In genomic region chr5:163463063-163463435, GRCh38 we compare ENCODE assay signal across 10 cellular contexts. TPM values are rescaled to one million over a fixed set of nuclear protein-coding genes. Genes with fewer than 3 reads are reported as not detected.
A peak's percentile ranks its signal among the peaks of the same experiment; 100 is the strongest.
DNase-seq lines count a peak whose midpoint lies in the region; ATAC-seq, FAIRE-seq and TF ChIP-seq lines count a peak whose summit lies in the region.
"Had no signal": no experiment of that assay in that cellular context is flagged by ENCODE, and none has a peak within 500 bp of the region (broad histone marks: within the 10 kb centered on the region; RNA-seq: fewer than 3 reads in every experiment).

No MANE protein-coding gene starts in this region.

- TF ChIP-seq CTCF in A673 (conservative IDR thresholded peaks at IDR 0.05; ENCODE audit: low read depth, low read length) (no peak), HCT116 (IDR thresholded peaks at IDR 0.05 in 2 of 3, conservative IDR thresholded peaks at IDR 0.05 in 1 of 3; ENCODE audit: borderline replicate concordance in 1 of 3, insufficient read depth in 1 of 3, low read depth in 2 of 3, low read length in 2 of 3) (no peak), astrocyte (IDR thresholded peaks at IDR 0.05; ENCODE audit: insufficient read depth, low read depth, low read length) (no peak), WERI-Rb-1 (IDR thresholded peaks at IDR 0.05; ENCODE audit: low read depth, low read length) (no peak)

- peak; percentile 7 for DNase-seq in A673 (ENCODE audit: low spot score)
- no peak for DNase-seq in HCT116 (ENCODE audit: low read depth, low spot score)
- no peak for DNase-seq in astrocyte (ENCODE audit: low read depth)
- no peak for DNase-seq in left ventricle myocardium superior
- no peak for DNase-seq in WERI-Rb-1
- no peak for DNase-seq in MG63
- DNase-seq: activated CD8-positive, alpha-beta memory T cell treated with anti-CD3 and anti-CD28 coated beads, Interleukin-2, amount 50 U/mL, for 4 hours; CD8-positive, alpha-beta T cell; NCI-H187 treated with DMSO at 0.1 percent for 48 hours had no signal

- ATAC-seq in HCT116, result no peak
- no peak for ATAC-seq in left ventricle myocardium superior
- ATAC-seq: CD8-positive, alpha-beta T cell had no signal

- H3K9ac ChIP-seq in HCT116 (ENCODE audit: low read length) (no peak overlapping the region), astrocyte (ENCODE audit: low read length) (peak overlapping the region; percentile 87)

- no peaks in the 10 kb centered on the region for H3K27me3 ChIP-seq in A673 (replicated peaks; ENCODE audit: insufficient read depth, low read depth, low read length, poor library complexity)
- H3K27me3 ChIP-seq in HCT116 (ENCODE audit: insufficient read depth, low read length), result no peaks in the 10 kb centered on the region
- no peaks in the 10 kb centered on the region for H3K27me3 ChIP-seq in astrocyte (ENCODE audit: insufficient read depth, low read length)
- H3K27me3 ChIP-seq in WERI-Rb-1 (ENCODE audit: insufficient read depth, low read depth, severe bottlenecking), result no peaks in the 10 kb centered on the region
- H3K27me3 ChIP-seq in MG63, result no peaks in the 10 kb centered on the region

- TF ChIP-seq RAD21 in HCT116 (IDR thresholded peaks at IDR 0.05; ENCODE audit: low read depth), result no peak

- peaks cover 89% of the 10 kb centered on the region for H3K79me2 ChIP-seq in HCT116 (ENCODE audit: insufficient read depth, low read length)
- peaks cover 36% of the 10 kb centered on the region for H3K79me2 ChIP-seq in astrocyte (ENCODE audit: insufficient read depth, low read length)

- H3K4me1 Mint-ChIP-seq in astrocyte (ENCODE audit: low read depth, unreplicated experiment), result no peaks in the 10 kb centered on the region

- POLR2A ChIA-PET in A673 (lab: Charles Lee; ENCODE audit: low non-redundant PET), result no interaction called here
- POLR2A ChIA-PET in HCT116 (lab: Charles Lee), result interaction anchor here (0.7 kb wide), 1 partner anchor 26 kb away, joined by 3 read pairs; the partner anchor contains the start of gene CCNG1

- peaks cover 35% of the 10 kb centered on the region for H3K4me1 ChIP-seq in A673 (ENCODE audit: insufficient read depth, low read length, poor library complexity, severe bottlenecking)
- H3K4me1 ChIP-seq in HCT116 (ENCODE audit: control insufficient read depth in 1 of 2, insufficient read depth in 2 of 2, low read length in 2 of 2), result peaks cover 7 to 22% of the 10 kb centered on the region in 2 experiments; a peak in 3 of 4 replicates
- H3K4me1 ChIP-seq in astrocyte (ENCODE audit: insufficient read depth, low read length), result peaks cover 6% of the 10 kb centered on the region

- CTCF ChIA-PET in A673 (lab: Charles Lee) (no interaction called here), HCT116 (lab: Charles Lee) (no interaction called here)

- H3K27ac ChIP-seq in A673 (ENCODE audit: low read depth, low read length, poor library complexity, severe bottlenecking) (peak overlapping the region; percentile 98), HCT116 (ENCODE audit: low read depth, low read length) (no peak overlapping the region), astrocyte (ENCODE audit: low read depth, low read length) (no peak overlapping the region), WERI-Rb-1 (no peak overlapping the region)
- H3K27ac ChIP-seq: thoracic aorta had no signal

- H3K4me2 ChIP-seq in HCT116 (ENCODE audit: low read length), result peak overlapping the region; percentile 77; the same call in 1 of the 2 replicates
- H3K4me2 ChIP-seq in astrocyte (ENCODE audit: low read length), result peak overlapping the region; percentile 89

- BruUV-seq in A673 (replicated peaks; lab: Mats Ljungman, UMichigan) (no TSS peak), HCT116 (replicated peaks; lab: Mats Ljungman, UMichigan) (no TSS peak)

- H2AFZ ChIP-seq in HCT116 (ENCODE audit: low read depth, low read length, poor library complexity, severe bottlenecking), result no peak overlapping the region
- peak overlapping the region; percentile 48 for H2AFZ ChIP-seq in astrocyte (ENCODE audit: low read depth, low read length)

- H4K20me1 ChIP-seq in HCT116 (ENCODE audit: insufficient read depth), result no peaks in the 10 kb centered on the region
- H4K20me1 ChIP-seq in astrocyte (ENCODE audit: insufficient read depth, low read length), result no peaks in the 10 kb centered on the region

- H3K9me2 ChIP-seq in HCT116 (ENCODE audit: insufficient read depth), result no peaks in the 10 kb centered on the region

- H3K4me3 Mint-ChIP-seq in astrocyte (ENCODE audit: unreplicated experiment), result no peak overlapping the region

- no peak overlapping the region for H3K27ac Mint-ChIP-seq in astrocyte (ENCODE audit: unreplicated experiment)

- no peaks in the 10 kb centered on the region for H3K36me3 Mint-ChIP-seq in astrocyte (ENCODE audit: low read depth, unreplicated experiment)

- intact Hi-C loops in A673 (cut with micrococcal nuclease; ENCODE audit: unreplicated experiment), result no loop called here
- intact Hi-C loops in HCT116 (cut with micrococcal nuclease), result no loop called here
- intact Hi-C loops in left ventricle myocardium superior (cut with micrococcal nuclease), result no loop called here

- RAD21 ChIA-PET in HCT116 (lab: Charles Lee; ENCODE audit: low non-redundant PET in 1 of 2, low total read pairs in 2 of 2, uncharacterized antibody in 2 of 2, unreplicated experiment in 2 of 2), result no interaction called here

- H3K36me3 ChIP-seq in A673 (ENCODE audit: insufficient read depth, low read length, poor library complexity, severe bottlenecking), result peaks cover 28% of the 10 kb centered on the region
- peaks cover 6 to 16% of the 10 kb centered on the region in 2 experiments for H3K36me3 ChIP-seq in HCT116 (ENCODE audit: control insufficient read depth in 1 of 2, insufficient read depth in 2 of 2, low read length in 2 of 2)
- H3K36me3 ChIP-seq in astrocyte (ENCODE audit: insufficient read depth, low read length), result no peaks in the 10 kb centered on the region
- peaks cover 15% of the 10 kb centered on the region for H3K36me3 ChIP-seq in WERI-Rb-1
- H3K36me3 ChIP-seq in MG63, result peaks cover 54% of the 10 kb centered on the region
- H3K36me3 ChIP-seq: thoracic aorta had no signal

- H3K9me3 ChIP-seq in A673 (ENCODE audit: low read depth, low read length, poor library complexity, severe bottlenecking) (no peaks in the 10 kb centered on the region), HCT116 (ENCODE audit: control insufficient read depth in 1 of 2, insufficient read depth in 1 of 2, low read depth in 1 of 2, low read length in 2 of 2) (no peaks in the 10 kb centered on the region), astrocyte (ENCODE audit: insufficient read depth, low read depth, low read length) (no peaks in the 10 kb centered on the region), WERI-Rb-1 (ENCODE audit: severe bottlenecking) (no peaks in the 10 kb centered on the region), MG63 (no peaks in the 10 kb centered on the region)
- H3K9me3 ChIP-seq: thoracic aorta had no signal

- H3K4me3 ChIP-seq in A673 (ENCODE audit: low read depth, low read length, poor library complexity, severe bottlenecking) (no peak overlapping the region), HCT116 (replicated peaks in 1 of 2; ENCODE audit: low read depth in 1 of 2, low read length in 2 of 2) (no peak overlapping the region), astrocyte (ENCODE audit: insufficient read depth, low read depth, low read length) (no peak overlapping the region), WERI-Rb-1 (ENCODE audit: low read depth, low read length) (no peak overlapping the region), MG63 (no peak overlapping the region)
- H3K4me3 ChIP-seq: thoracic aorta had no signal

- no peak for TF ChIP-seq POLR2A in HCT116 (IDR thresholded peaks at IDR 0.05; ENCODE audit: borderline replicate concordance, extremely low read depth, insufficient read depth, insufficient read length)

- no peaks in the 10 kb centered on the region for H3K9me3 Mint-ChIP-seq in astrocyte (ENCODE audit: unreplicated experiment)
- H3K9me3 Mint-ChIP-seq: CD8-positive, alpha-beta T cell had no signal

- no peaks in the 10 kb centered on the region for H3K27me3 Mint-ChIP-seq in astrocyte (ENCODE audit: low read depth, unreplicated experiment)

- FAIRE-seq in astrocyte (lab: Jason Lieb, UNC), result no peak

TF ChIP-seq in HCT116, 20 proteins besides CTCF, POLR2A, EP300 and RAD21 (continues in another document):
- no peak for TF ChIP-seq CEBPB (IDR thresholded peaks at IDR 0.05; ENCODE audit: low read depth)
- no peak for TF ChIP-seq ZNF274 (IDR thresholded peaks at IDR 0.05; ENCODE audit: low read depth, low read length)
- no peak for TF ChIP-seq EZH2phosphoT487 (IDR thresholded peaks at IDR 0.05; ENCODE audit: borderline replicate concordance)
- no peak for TF ChIP-seq SIN3A (IDR thresholded peaks at IDR 0.05; ENCODE audit: low read depth)
- TF ChIP-seq ZFX (IDR thresholded peaks at IDR 0.05), result no peak
- no peak for TF ChIP-seq CBX3 (IDR thresholded peaks at IDR 0.05; ENCODE audit: low read depth)

RNA-seq across cellular contexts. Expression of gene HMMR, which starts 2.6 kb away (rescaled TPM):
- 57.6 and 64.8 TPM in 2 replicates for total RNA-seq in A673 (2021)
- 54.9 TPM for total RNA-seq in HCT116 (2021; ENCODE audit: unreplicated experiment)
- polyA plus RNA-seq in HCT116 (2012), result 17.9 and 33.2 TPM in 2 replicates
- 3.2 and 4.0 TPM in 2 replicates for total RNA-seq in astrocyte
- 0.72 TPM for total RNA-seq in left ventricle myocardium superior
- total RNA-seq in MG63 (2014; rRNA removed; shearing (Covaris generic); ENCODE audit: low replicate concordance), result 73.4 and 102 TPM in 2 replicates

RNA-seq across cellular contexts. Expression of gene NUDCD2, which starts 3.1 kb away (rescaled TPM):
- total RNA-seq in A673 (2021) (53.2 and 67.2 TPM in 2 replicates), HCT116 (2021; ENCODE audit: unreplicated experiment) (56.8 TPM), astrocyte (15.7 and 15.9 TPM in 2 replicates), left ventricle myocardium superior (13.9 TPM)
- 18.2 and 24.7 TPM in 2 replicates for polyA plus RNA-seq in HCT116 (2012)
- 16.4 and 62.7 TPM in 2 replicates for total RNA-seq in MG63 (2014; rRNA removed; shearing (Covaris generic); ENCODE audit: low replicate concordance)

RNA-seq across cellular contexts. Expression of gene CCNG1, which starts 25.7 kb away (rescaled TPM):
- total RNA-seq in A673 (2021), result 130 and 151 TPM in 2 replicates
- total RNA-seq in HCT116 (2021; ENCODE audit: unreplicated experiment), result 176 TPM
- polyA plus RNA-seq in HCT116 (2012), result 91.8 and 94.8 TPM in 2 replicates
- 185 and 214 TPM in 2 replicates for total RNA-seq in astrocyte
- total RNA-seq in left ventricle myocardium superior, result 85.4 TPM
- 134 and 208 TPM in 2 replicates for total RNA-seq in MG63 (2014; rRNA removed; shearing (Covaris generic); ENCODE audit: low replicate concordance)

RNA-seq across cellular contexts. Expression of gene MAT2B, which starts 42.4 kb away (rescaled TPM):
- total RNA-seq in A673 (2021) (49.9 and 50.3 TPM in 2 replicates), HCT116 (2021; ENCODE audit: unreplicated experiment) (45.9 TPM), astrocyte (38.7 and 41.0 TPM in 2 replicates), left ventricle myocardium superior (62.5 TPM)
- polyA plus RNA-seq in HCT116 (2012), result 22.9 and 26.1 TPM in 2 replicates
- 36.8 and 90.5 TPM in 2 replicates for total RNA-seq in MG63 (2014; rRNA removed; shearing (Covaris generic); ENCODE audit: low replicate concordance)

Comparison
In these comparisons a context has a peak if more than half of its experiments do, and no peak if none do; other contexts are left out.
1. RNA of gene HMMR, which starts 2.6 kb away (total RNA-seq): 73.4 to 102 TPM in MG63, 57.6 to 64.8 TPM in A673 and 54.9 TPM in HCT116 (single experiment); 3.2 to 4.0 TPM in astrocyte and 0.72 TPM in left ventricle myocardium superior (single experiment); every median in the first group is over 10 times any median in the second.